In genomic region chr12:116506697-116507064, GRCh38 we compare ENCODE assay signal across 1 cellular context.
TF ChIP-seq lines count a peak whose summit lies in the region.

No MANE protein-coding gene starts in this region.

TF ChIP-seq in H1, 55 proteins besides CTCF, POLR2A, EP300 and RAD21:
- TF ChIP-seq, protein P1, sequence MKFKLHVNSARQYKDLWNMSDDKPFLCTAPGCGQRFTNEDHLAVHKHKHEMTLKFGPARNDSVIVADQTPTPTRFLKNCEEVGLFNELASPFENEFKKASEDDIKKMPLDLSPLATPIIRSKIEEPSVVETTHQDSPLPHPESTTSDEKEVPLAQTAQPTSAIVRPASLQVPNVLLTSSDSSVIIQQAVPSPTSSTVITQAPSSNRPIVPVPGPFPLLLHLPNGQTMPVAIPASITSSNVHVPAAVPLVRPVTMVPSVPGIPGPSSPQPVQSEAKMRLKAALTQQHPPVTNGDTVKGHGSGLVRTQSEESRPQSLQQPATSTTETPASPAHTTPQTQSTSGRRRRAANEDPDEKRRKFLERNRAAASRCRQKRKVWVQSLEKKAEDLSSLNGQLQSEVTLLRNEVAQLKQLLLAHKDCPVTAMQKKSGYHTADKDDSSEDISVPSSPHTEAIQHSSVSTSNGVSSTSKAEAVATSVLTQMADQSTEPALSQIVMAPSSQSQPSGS (IDR thresholded peaks at IDR 0.05; ENCODE audit: low read length): no peak
- TF ChIP-seq BCL11A (IDR thresholded peaks at IDR 0.05; ENCODE audit: low read depth in 2 of 2, low read length in 2 of 2): no peak
- no peak for TF ChIP-seq BACH1 (IDR thresholded peaks at IDR 0.05; ENCODE audit: low read length)
